In the genomic region with DNA sequence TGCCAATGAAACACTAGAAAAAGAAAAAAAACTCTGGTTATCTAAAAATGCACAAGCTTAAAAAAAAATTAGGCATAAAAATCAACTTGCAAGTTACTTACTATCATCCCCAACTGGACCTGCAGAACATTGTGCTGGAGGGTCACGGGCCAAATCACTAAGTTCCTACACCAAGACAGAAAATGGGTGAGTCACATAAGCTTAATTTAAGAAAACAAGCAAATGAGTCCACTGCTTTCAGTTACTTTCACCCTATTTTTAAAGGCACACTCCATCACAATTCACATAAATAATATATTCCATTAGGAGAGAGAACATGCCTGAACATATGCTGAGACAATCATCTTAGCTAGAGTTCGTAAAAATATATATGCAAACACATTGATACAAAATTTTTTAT, we compare ENCODE assay signal across 17 cellular contexts. TPM values are rescaled to one million over a fixed set of nuclear protein-coding genes. Genes with fewer than 3 reads are reported as not detected.
DNase-seq lines count a peak whose midpoint lies in the region; ATAC-seq, FAIRE-seq and TF ChIP-seq lines count a peak whose summit lies in the region.
"Had no signal": no experiment of that assay in that cellular context is flagged by ENCODE, and none has a peak within 500 bp of the region (broad histone marks: within the 10 kb centered on the region; RNA-seq: fewer than 3 reads in every experiment).

No MANE protein-coding gene starts in this region.

- no peaks in the 10 kb centered on the region; the same call in 1 of the 2 replicates for H3F3A ChIP-seq in PC-9 (ENCODE audit: insufficient read depth, low read depth)

- no peak overlapping the region for H3K4me3 ChIP-seq in PC-9
- H3K4me3 ChIP-seq in ascending aorta: no peak overlapping the region
- H3K4me3 ChIP-seq: BLaER1 treated with 17β-estradiol and CSF1 and Interleukin-3, amounts not matched to agents 10 nM and 100 nM had no signal

- H3K27me3 Mint-ChIP-seq in stimulated activated naive CD8-positive, alpha-beta T cell treated with anti-CD3 and anti-CD28 coated beads, Interleukin-15, Interleukin-2, amounts not matched to agents 100 ng/mL and 50 ng/mL, for 24 hours: no peaks in the 10 kb centered on the region
- H3K27me3 Mint-ChIP-seq in activated naive CD8-positive, alpha-beta T cell: no peaks in the 10 kb centered on the region
- H3K27me3 Mint-ChIP-seq: stimulated activated naive CD8-positive, alpha-beta T cell treated with anti-CD3 and anti-CD28 coated beads, Interleukin-15, amount 100 ng/mL, for 72 hours had no signal

- no peak for DNase-seq in stimulated activated naive CD8-positive, alpha-beta T cell treated with anti-CD3 and anti-CD28 coated beads, Interleukin-15, Interleukin-2, amounts not matched to agents 100 U/mL and 50 U/mL, for 24 hours
- DNase-seq in cortex of kidney (lab: John Stamatoyannopoulos, UW): no peak
- no peak for DNase-seq in ACHN
- DNase-seq in PC-9: no peak
- no peak for DNase-seq in ascending aorta (ENCODE audit: low spot score in 2 of 2)
- DNase-seq: cerebellar nuclear complex; GDM1; NCI-H1436 treated with DMSO at 0.1 percent for 48 hours; NCI-H526 treated with DMSO at 0.1 percent for 48 hours; retina; SHP77; stimulated activated CD4-positive, alpha-beta T cell treated with anti-CD3 and anti-CD28 coated beads, Interleukin-4, amount 100 ng/mL, for 4 hours; stimulated activated naive CD8-positive, alpha-beta T cell treated with anti-CD3 and anti-CD28 coated beads, Interleukin-15, amount 100 ng/mL, for 72 hours had no signal

- H3K4me2 ChIP-seq in PC-9: no peak overlapping the region

- H3K27me3 ChIP-seq in PC-9 (ENCODE audit: insufficient read depth, low read depth) (no peaks in the 10 kb centered on the region), ascending aorta (no peaks in the 10 kb centered on the region)
- H3K27me3 ChIP-seq: BLaER1 treated with 17β-estradiol and CSF1 and Interleukin-3, amounts not matched to agents 10 nM and 100 nM had no signal

- H3K4me3 Mint-ChIP-seq in stimulated activated naive CD8-positive, alpha-beta T cell treated with anti-CD3 and anti-CD28 coated beads, Interleukin-15, Interleukin-2, amounts not matched to agents 100 ng/mL and 50 ng/mL, for 24 hours: no peak overlapping the region
- H3K4me3 Mint-ChIP-seq in activated naive CD8-positive, alpha-beta T cell: peak overlapping the region; percentile 54

- H3K4me1 ChIP-seq in PC-9 (replicated peaks; ENCODE audit: insufficient read depth) (no peaks in the 10 kb centered on the region), ascending aorta (peaks cover 0 to 51% of the 10 kb centered on the region in 2 donors)

- peaks cover 95% of the 10 kb centered on the region for H3K36me3 Mint-ChIP-seq in stimulated activated naive CD8-positive, alpha-beta T cell treated with anti-CD3 and anti-CD28 coated beads, Interleukin-15, Interleukin-2, amounts not matched to agents 100 ng/mL and 50 ng/mL, for 24 hours (ENCODE audit: low read depth)
- peaks cover 25% of the 10 kb centered on the region for H3K36me3 Mint-ChIP-seq in activated naive CD8-positive, alpha-beta T cell

- H4K20me1 ChIP-seq in PC-9 (ENCODE audit: insufficient read depth): peaks cover 68% of the 10 kb centered on the region

- POLR2A ChIA-PET in PC-9 (lab: Charles Lee; ENCODE audit: unreplicated experiment): interaction anchor here (0.6 kb wide), 1 partner anchor 199 kb away, joined by 4 read pairs; no protein-coding TSS in a partner anchor

- TF ChIP-seq CTCF in PC-9 (conservative IDR thresholded peaks at IDR 0.05) (no peak), ascending aorta (IDR thresholded peaks at IDR 0.05) (no peak)

- in situ Hi-C loops in ACHN (cut with HindIII; ENCODE audit: low pct_ligation_motif_present, low pct_unique_long_range_greater_than_20kb, low sequenced_read_pairs): no loop called here

- ATAC-seq in stimulated activated naive CD8-positive, alpha-beta T cell treated with anti-CD3 and anti-CD28 coated beads, Interleukin-15, Interleukin-2, amounts not matched to agents 100 U/mL and 50 U/mL, for 24 hours: no peak
- ATAC-seq: stimulated activated naive CD8-positive, alpha-beta T cell treated with anti-CD3 and anti-CD28 coated beads, Interleukin-15, amount 100 ng/mL, for 72 hours had no signal

- peak overlapping the region; percentile 71 for H3K27ac Mint-ChIP-seq in stimulated activated naive CD8-positive, alpha-beta T cell treated with anti-CD3 and anti-CD28 coated beads, Interleukin-15, Interleukin-2, amounts not matched to agents 100 ng/mL and 50 ng/mL, for 24 hours
- H3K27ac Mint-ChIP-seq in activated naive CD8-positive, alpha-beta T cell: peak overlapping the region; percentile 87

- H3K4me1 Mint-ChIP-seq in stimulated activated naive CD8-positive, alpha-beta T cell treated with anti-CD3 and anti-CD28 coated beads, Interleukin-15, Interleukin-2, amounts not matched to agents 100 ng/mL and 50 ng/mL, for 24 hours (ENCODE audit: low read depth): peaks cover 80% of the 10 kb centered on the region
- peaks cover 92% of the 10 kb centered on the region for H3K4me1 Mint-ChIP-seq in activated naive CD8-positive, alpha-beta T cell (ENCODE audit: low read depth)

- H3K27ac ChIP-seq in PC-9 (no peak overlapping the region), ascending aorta (no peak overlapping the region)

- H3K9me3 Mint-ChIP-seq in stimulated activated naive CD8-positive, alpha-beta T cell treated with anti-CD3 and anti-CD28 coated beads, Interleukin-15, Interleukin-2, amounts not matched to agents 100 ng/mL and 50 ng/mL, for 24 hours: no peaks in the 10 kb centered on the region
- H3K9me3 Mint-ChIP-seq in activated naive CD8-positive, alpha-beta T cell (ENCODE audit: low read depth): no peaks in the 10 kb centered on the region
- H3K9me3 Mint-ChIP-seq: stimulated activated naive CD8-positive, alpha-beta T cell treated with anti-CD3 and anti-CD28 coated beads, Interleukin-15, amount 100 ng/mL, for 72 hours had no signal

- peaks cover 33% of the 10 kb centered on the region for H3K36me3 ChIP-seq in PC-9 (ENCODE audit: low read depth)
- H3K36me3 ChIP-seq in ascending aorta: peaks cover 17 to 24% of the 10 kb centered on the region in 2 donors

- H3K9me2 ChIP-seq in PC-9 (ENCODE audit: insufficient read depth): no peaks in the 10 kb centered on the region

- BruUV-seq in PC-9 (replicated peaks; lab: Mats Ljungman, UMichigan): no TSS peak

- H3K9me3 ChIP-seq in PC-9 (ENCODE audit: insufficient read depth, low read depth) (no peaks in the 10 kb centered on the region), ascending aorta (no peaks in the 10 kb centered on the region)
- H3K9me3 ChIP-seq: BLaER1 treated with 17β-estradiol and CSF1 and Interleukin-3, amounts not matched to agents 10 nM and 100 nM had no signal

- peaks cover 89% of the 10 kb centered on the region for H3K79me2 ChIP-seq in PC-9 (ENCODE audit: low read depth)

- intact Hi-C loops in PC-9 (cut with micrococcal nuclease; ENCODE audit: unreplicated experiment): no loop called here
- intact Hi-C loops in ascending aorta (cut with DNase I): no loop called here

- CTCF ChIA-PET in PC-9 (lab: Charles Lee): interaction anchor here (0.6 kb wide), 1 partner anchor 996 kb away, joined by 3 read pairs; no protein-coding TSS in a partner anchor

- peak; percentile 27 for FAIRE-seq in islet of Langerhans (lab: Jason Lieb, UNC)

- no peak overlapping the region for H2AFZ ChIP-seq in PC-9

RNA-seq across cellular contexts. Expression of a gene that starts 17.7 kb away (rescaled TPM):
- total RNA-seq in PC-9 (2021): 154 and 183 TPM in 2 replicates
- 379 TPM for total RNA-seq in ascending aorta

RNA-seq across cellular contexts. Expression of a gene that starts 48.9 kb away (rescaled TPM):
- total RNA-seq in PC-9 (2021) (9.8 and 11.8 TPM in 2 replicates), ascending aorta (9.7 TPM)

RNA-seq across cellular contexts. Expression of a gene that starts 59.1 kb away (rescaled TPM):
- total RNA-seq in PC-9 (2021) (23.1 and 26.9 TPM in 2 replicates), ascending aorta (10.4 TPM)
